In genomic region chr1:203177471-203178039, GRCh38 we compare ENCODE assay signal across 12 cellular contexts. TPM values are rescaled to one million over a fixed set of nuclear protein-coding genes. Genes with fewer than 3 reads are reported as not detected.
A peak's percentile ranks its signal among the peaks of the same experiment; 100 is the strongest.
DNase-seq lines count a peak whose midpoint lies in the region; ATAC-seq, FAIRE-seq and TF ChIP-seq lines count a peak whose summit lies in the region.
"Had no signal": no experiment of that assay in that cellular context is flagged by ENCODE, and none has a peak within 500 bp of the region (broad histone marks: within the 10 kb centered on the region; RNA-seq: fewer than 3 reads in every experiment).

No MANE protein-coding gene starts in this region.

- ATAC-seq in SK-N-SH treated with all-trans-retinoic acid at 6 μM for 48 hours: peak; percentile 54
- ATAC-seq: stimulated activated naive CD8-positive, alpha-beta T cell treated with anti-CD3 and anti-CD28 coated beads, Interleukin-15, Interleukin-2, amounts not matched to agents 100 U/mL and 50 U/mL, for 24 hours had no signal

- TF ChIP-seq POLR2A in H54 (IDR thresholded peaks at IDR 0.05; ENCODE audit: low read depth, low read length) (peak; percentile 36; the same call in 1 of the 2 replicates), GM12891 (IDR thresholded peaks at IDR 0.05; ENCODE audit: low read depth, low read length) (no peak)

- FAIRE-seq in H54 (lab: Jason Lieb, UNC) (no peak), GM12891 (lab: Jason Lieb, UNC) (no peak)

- DNase-seq in 8988T (peak; percentile 42), H54 (ENCODE audit: insufficient read length, low spot score) (peak; percentile 91), islet precursor cell (peak; percentile 89), NCI-H1694 (lab: John Stamatoyannopoulos, UW) (no peak), GM12891 (ENCODE audit: insufficient read length, low spot score) (no peak), COLO829 (ENCODE audit: low spot score) (no peak), SK-N-DZ (ENCODE audit: low spot score) (no peak)
- DNase-seq: activated CD4-positive, alpha-beta memory T cell treated with anti-CD3 and anti-CD28 coated beads for 36 hours; NCI-H1436; stimulated activated CD4-positive, alpha-beta T cell treated with anti-CD3 and anti-CD28 coated beads, Interleukin-15, amount 100 ng/mL, for 24 hours; stimulated activated naive CD8-positive, alpha-beta T cell treated with anti-CD3 and anti-CD28 coated beads, Interleukin-15, Interleukin-2, amounts not matched to agents 100 U/mL and 50 U/mL, for 24 hours had no signal

TF ChIP-seq in SK-N-SH treated with all-trans-retinoic acid at 6 μM for 48 hours, 23 proteins besides CTCF, POLR2A, EP300 and RAD21 (continues in another document):
- TF ChIP-seq, protein P1, sequence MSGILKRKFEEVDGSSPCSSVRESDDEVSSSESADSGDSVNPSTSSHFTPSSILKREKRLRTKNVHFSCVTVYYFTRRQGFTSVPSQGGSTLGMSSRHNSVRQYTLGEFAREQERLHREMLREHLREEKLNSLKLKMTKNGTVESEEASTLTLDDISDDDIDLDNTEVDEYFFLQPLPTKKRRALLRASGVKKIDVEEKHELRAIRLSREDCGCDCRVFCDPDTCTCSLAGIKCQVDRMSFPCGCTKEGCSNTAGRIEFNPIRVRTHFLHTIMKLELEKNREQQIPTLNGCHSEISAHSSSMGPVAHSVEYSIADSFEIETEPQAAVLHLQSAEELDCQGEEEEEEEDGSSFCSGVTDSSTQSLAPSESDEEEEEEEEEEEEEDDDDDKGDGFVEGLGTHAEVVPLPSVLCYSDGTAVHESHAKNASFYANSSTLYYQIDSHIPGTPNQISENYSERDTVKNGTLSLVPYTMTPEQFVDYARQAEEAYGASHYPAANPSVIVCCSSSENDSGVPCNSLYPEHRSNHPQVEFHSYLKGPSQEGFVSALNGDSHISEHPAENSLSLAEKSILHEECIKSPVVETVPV (CRISPR knock-in tag; IDR thresholded peaks at IDR 0.05): no peak
- TF ChIP-seq RARB (CRISPR knock-in tag; IDR thresholded peaks at IDR 0.05) (no peak), ESRRG (CRISPR knock-in tag; IDR thresholded peaks at IDR 0.05) (no peak), ZC3H10 (CRISPR knock-in tag; IDR thresholded peaks at IDR 0.05) (no peak), PPARA (CRISPR knock-in tag; IDR thresholded peaks at IDR 0.05; ENCODE audit: borderline replicate concordance) (no peak), ZFP30 (CRISPR knock-in tag; IDR thresholded peaks at IDR 0.05) (no peak), ARNTL (CRISPR knock-in tag; IDR thresholded peaks at IDR 0.05; ENCODE audit: borderline replicate concordance, low read depth) (no peak), ZNF70 (CRISPR knock-in tag; IDR thresholded peaks at IDR 0.05) (no peak), SNAI2 (CRISPR knock-in tag; IDR thresholded peaks at IDR 0.05) (no peak), TOX (CRISPR knock-in tag; IDR thresholded peaks at IDR 0.05; ENCODE audit: borderline replicate concordance) (no peak)
- TF ChIP-seq, protein P2, sequence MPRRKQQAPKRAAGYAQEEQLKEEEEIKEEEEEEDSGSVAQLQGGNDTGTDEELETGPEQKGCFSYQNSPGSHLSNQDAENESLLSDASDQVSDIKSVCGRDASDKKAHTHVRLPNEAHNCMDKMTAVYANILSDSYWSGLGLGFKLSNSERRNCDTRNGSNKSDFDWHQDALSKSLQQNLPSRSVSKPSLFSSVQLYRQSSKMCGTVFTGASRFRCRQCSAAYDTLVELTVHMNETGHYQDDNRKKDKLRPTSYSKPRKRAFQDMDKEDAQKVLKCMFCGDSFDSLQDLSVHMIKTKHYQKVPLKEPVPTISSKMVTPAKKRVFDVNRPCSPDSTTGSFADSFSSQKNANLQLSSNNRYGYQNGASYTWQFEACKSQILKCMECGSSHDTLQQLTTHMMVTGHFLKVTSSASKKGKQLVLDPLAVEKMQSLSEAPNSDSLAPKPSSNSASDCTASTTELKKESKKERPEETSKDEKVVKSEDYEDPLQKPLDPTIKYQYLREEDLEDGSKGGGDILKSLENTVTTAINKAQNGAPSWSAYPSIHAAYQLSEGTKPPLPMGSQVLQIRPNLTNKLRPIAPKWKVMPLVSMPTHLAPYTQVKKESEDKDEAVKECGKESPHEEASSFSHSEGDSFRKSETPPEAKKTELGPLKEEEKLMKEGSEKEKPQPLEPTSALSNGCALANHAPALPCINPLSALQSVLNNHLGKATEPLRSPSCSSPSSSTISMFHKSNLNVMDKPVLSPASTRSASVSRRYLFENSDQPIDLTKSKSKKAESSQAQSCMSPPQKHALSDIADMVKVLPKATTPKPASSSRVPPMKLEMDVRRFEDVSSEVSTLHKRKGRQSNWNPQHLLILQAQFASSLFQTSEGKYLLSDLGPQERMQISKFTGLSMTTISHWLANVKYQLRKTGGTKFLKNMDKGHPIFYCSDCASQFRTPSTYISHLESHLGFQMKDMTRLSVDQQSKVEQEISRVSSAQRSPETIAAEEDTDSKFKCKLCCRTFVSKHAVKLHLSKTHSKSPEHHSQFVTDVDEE (CRISPR knock-in tag; IDR thresholded peaks at IDR 0.05): no peak

TF ChIP-seq in GM12891, 5 proteins besides CTCF, POLR2A, EP300 and RAD21:
- TF ChIP-seq PAX5 (IDR thresholded peaks at IDR 0.05; ENCODE audit: insufficient read depth, low read length, severe bottlenecking) (no peak), SPI1 (IDR thresholded peaks at IDR 0.05; ENCODE audit: low read depth, low read length) (no peak), TAF1 (IDR thresholded peaks at IDR 0.05; ENCODE audit: low read depth, low read length) (no peak), POU2F2 (IDR thresholded peaks at IDR 0.05; ENCODE audit: low read depth, low read length) (no peak), POLR2AphosphoS5 (IDR thresholded peaks at IDR 0.05; ENCODE audit: low read depth, low read length) (no peak)

RNA-seq across cellular contexts. Expression of gene MYBPH, which starts 1.9 kb away (rescaled TPM):
- 0.10 TPM for polyA plus RNA-seq in GM12891 (2012; ENCODE audit: low read depth, missing spikeins)
- not detected in 2 replicates for polyA plus RNA-seq in SK-N-DZ (2014; cell fraction: cytosol; rRNA removed)
- not detected in 2 replicates for polyA plus RNA-seq in SK-N-DZ (2014; cell fraction: nucleus; rRNA removed)

RNA-seq across cellular contexts. Expression of gene CHI3L1, which starts 8.9 kb away (rescaled TPM):
- polyA plus RNA-seq in GM12891 (2012; ENCODE audit: low read depth, missing spikeins): 0.69 TPM
- not detected in 2 replicates for polyA plus RNA-seq in SK-N-DZ (2014; cell fraction: cytosol; rRNA removed)
- not detected in 2 replicates for polyA plus RNA-seq in SK-N-DZ (2014; cell fraction: nucleus; rRNA removed)

RNA-seq across cellular contexts. Expression of gene ADORA1, which starts 50.0 kb away (rescaled TPM):
- polyA plus RNA-seq in GM12891 (2012; ENCODE audit: low read depth, missing spikeins): not detected
- not detected in 2 replicates for polyA plus RNA-seq in SK-N-DZ (2014; cell fraction: cytosol; rRNA removed)
- not detected in 2 replicates for polyA plus RNA-seq in SK-N-DZ (2014; cell fraction: nucleus; rRNA removed)

RNA-seq across cellular contexts. Expression of gene CHIT1, which starts 51.9 kb away (rescaled TPM):
- 0.56 TPM for polyA plus RNA-seq in GM12891 (2012; ENCODE audit: low read depth, missing spikeins)
- 0.01 TPM in 1 of 2 replicates, not detected in the other for polyA plus RNA-seq in SK-N-DZ (2014; cell fraction: cytosol; rRNA removed)
- 0.02 and 0.06 TPM in 2 replicates for polyA plus RNA-seq in SK-N-DZ (2014; cell fraction: nucleus; rRNA removed)

Comparison
In these comparisons a context has a peak if more than half of its experiments do, and no peak if none do; other contexts are left out.
1. DNase-seq: peak in 8988T (single experiment), H54 (single experiment) and islet precursor cell (single experiment); none in NCI-H1694 (single experiment), GM12891 (single experiment), COLO829 (single experiment) and SK-N-DZ (single experiment).